ENCODE assay signal across 18 cellular contexts in the genomic region with DNA sequence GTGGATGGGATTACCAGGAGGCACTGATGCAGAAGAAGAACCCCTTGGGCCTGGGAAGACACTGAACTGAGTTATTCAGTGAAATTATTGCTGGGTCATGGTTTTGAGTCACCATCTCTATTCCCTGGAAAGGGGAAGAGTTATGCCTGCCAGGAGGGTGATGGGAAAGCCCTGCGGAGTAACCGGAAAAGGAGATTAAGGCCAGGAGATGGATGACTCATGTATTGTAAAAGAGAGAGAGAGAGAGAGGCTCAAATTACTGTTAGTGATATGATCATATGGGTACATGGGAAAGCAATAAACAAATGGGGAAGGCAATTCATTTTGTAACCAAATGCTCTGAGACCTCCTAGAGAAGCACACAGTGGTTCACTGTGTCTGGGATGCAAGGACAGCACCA.
DNase-seq lines count a peak whose midpoint lies in the region; ATAC-seq, FAIRE-seq and TF ChIP-seq lines count a peak whose summit lies in the region.
"Had no signal": no experiment of that assay in that cellular context is flagged by ENCODE, and none has a peak within 500 bp of the region (broad histone marks: within the 10 kb centered on the region; RNA-seq: fewer than 3 reads in every experiment).

No MANE protein-coding gene starts in this region.

- in situ Hi-C loops in astrocyte of the spinal cord (cut with HindIII; ENCODE audit: low sequenced_read_pairs): no loop called here

- H3K36me3 ChIP-seq in colonic mucosa: no peaks in the 10 kb centered on the region
- H3K36me3 ChIP-seq: uterus had no signal

- H3K27ac ChIP-seq in colonic mucosa: no peak overlapping the region
- H3K27ac ChIP-seq: coronary artery, psoas muscle, SK-N-MC, uterus had no signal

- H3K4me3 ChIP-seq in astrocyte of the spinal cord (ENCODE audit: low read depth, low read length): no peak overlapping the region
- no peak overlapping the region for H3K4me3 ChIP-seq in colonic mucosa
- H3K4me3 ChIP-seq: coronary artery, psoas muscle, SK-N-MC, uterus had no signal

- TF ChIP-seq CTCF in astrocyte of the spinal cord (IDR thresholded peaks at IDR 0.05; ENCODE audit: low read depth, low read length) (no peak), colonic mucosa (IDR thresholded peaks at IDR 0.05) (no peak)

- H3K9ac ChIP-seq in colonic mucosa (ENCODE audit: low read depth in 2 of 2, low read length in 2 of 2): no peak overlapping the region

- H3K27me3 ChIP-seq in colonic mucosa: no peaks in the 10 kb centered on the region
- H3K27me3 ChIP-seq: uterus had no signal

- no peak for ATAC-seq in HG02588 (IDR thresholded peaks at IDR 0.05; ENCODE audit: unreplicated experiment)
- ATAC-seq: activated naive CD4-positive, alpha-beta T cell treated with anti-CD3 and anti-CD28 coated beads, Interleukin-2, amount 50 U/mL, for 72 hours; psoas muscle; WTC11 had no signal

- no peaks in the 10 kb centered on the region for H3K9me3 ChIP-seq in colonic mucosa
- H3K9me3 ChIP-seq: psoas muscle, uterus had no signal

- no peaks in the 10 kb centered on the region for H3K4me1 ChIP-seq in colonic mucosa
- H3K4me1 ChIP-seq: psoas muscle, uterus had no signal

- peak; percentile 95 for DNase-seq in DMS53 (lab: John Stamatoyannopoulos, UW)
- DNase-seq in NCI-H2029 treated with DMSO at 0.1 percent for 48 hours (lab: John Stamatoyannopoulos, UW): peak; percentile 21
- DNase-seq in astrocyte of the spinal cord (ENCODE audit: low read depth, low spot score): peak; percentile 91
- DNase-seq in left kidney (ENCODE audit: low read depth, low spot score): peak; percentile 64
- no peak for DNase-seq in colonic mucosa
- no peak for DNase-seq in HTR-8/SVneo (ENCODE audit: insufficient read length, low spot score)
- no peak for DNase-seq in SIG-M5 treated with dmso at 0.1 percent for 504 hours (lab: John Stamatoyannopoulos, UW; ENCODE audit: unreplicated experiment)
- DNase-seq: activated CD8-positive, alpha-beta memory T cell treated with anti-CD3 and anti-CD28 coated beads, Interleukin-2, amount 50 U/mL, for 4 hours; DMS 273 treated with DMSO at 0.1 percent for 48 hours; midbrain; psoas muscle; stimulated activated CD4-positive, alpha-beta T cell treated with anti-CD3 and anti-CD28 coated beads, Interleukin-2, amount 100 ng/mL, for 48 hours; uterus had no signal

- FAIRE-seq in HTR-8/SVneo (lab: Jason Lieb, UNC): no peak

- intact Hi-C loops in colonic mucosa (cut with DNase I): no loop called here

Comparison
In these comparisons a context has a peak if more than half of its experiments do, and no peak if none do; other contexts are left out.
1. DNase-seq: peak in DMS53 (single experiment), NCI-H2029 treated with DMSO at 0.1 percent for 48 hours (single experiment), astrocyte of the spinal cord (single experiment) and left kidney (single experiment); none in colonic mucosa (single experiment), HTR-8/SVneo (single experiment) and SIG-M5 treated with dmso at 0.1 percent for 504 hours (single experiment).